Comparison of ENCODE assay signal across 1 cellular context in the genomic region with DNA sequence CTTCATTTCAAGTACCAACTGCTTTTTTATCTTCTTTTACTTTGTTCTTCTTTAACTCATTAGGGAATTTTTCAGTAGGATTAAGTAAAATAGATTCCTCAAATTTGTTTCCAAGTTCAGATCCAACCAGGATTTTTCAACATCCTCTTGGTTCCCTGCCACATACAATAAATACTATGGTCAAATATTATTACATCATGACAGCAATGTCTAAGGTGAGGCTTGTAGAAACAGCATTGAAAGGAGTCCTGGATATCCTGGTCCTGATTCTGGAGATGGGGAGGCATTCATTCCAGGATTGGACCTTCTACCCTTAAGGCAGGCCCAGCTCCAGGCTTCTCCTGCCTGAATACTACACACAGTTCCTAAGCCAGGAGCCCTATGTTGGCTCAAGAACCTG.
TF ChIP-seq lines count a peak whose summit lies in the region.

No MANE protein-coding gene starts in this region.

TF ChIP-seq in A549, 52 proteins besides CTCF, POLR2A, EP300 and RAD21:
- TF ChIP-seq HOXB13 (CRISPR knock-in tag; IDR thresholded peaks at IDR 0.05; ENCODE audit: low read depth): no peak
- TF ChIP-seq ATOH8 (CRISPR knock-in tag; IDR thresholded peaks at IDR 0.05; ENCODE audit: low read depth): no peak
- TF ChIP-seq HOXA7 (CRISPR knock-in tag; IDR thresholded peaks at IDR 0.05): no peak
- TF ChIP-seq FOSB (CRISPR knock-in tag; IDR thresholded peaks at IDR 0.05): no peak
- TF ChIP-seq GATA3 (IDR thresholded peaks at IDR 0.05; ENCODE audit: borderline replicate concordance): no peak
- no peak for TF ChIP-seq TP53 (CRISPR knock-in tag; IDR thresholded peaks at IDR 0.05)
- TF ChIP-seq CHD4 (IDR thresholded peaks at IDR 0.05; ENCODE audit: borderline replicate concordance): no peak
- no peak for TF ChIP-seq CBX2 (IDR thresholded peaks at IDR 0.05; ENCODE audit: borderline replicate concordance, low read depth)
- no peak for TF ChIP-seq MYC (IDR thresholded peaks at IDR 0.05; ENCODE audit: borderline replicate concordance, low read length)
- TF ChIP-seq MAFK (IDR thresholded peaks at IDR 0.05; ENCODE audit: partially characterized antibody): no peak
- no peak for TF ChIP-seq HMGXB4 (CRISPR knock-in tag; IDR thresholded peaks at IDR 0.05; ENCODE audit: borderline replicate concordance)
- TF ChIP-seq POLR2AphosphoS2 (conservative IDR thresholded peaks at IDR 0.05; ENCODE audit: low read length): no peak
- no peak for TF ChIP-seq ZSCAN20 (CRISPR knock-in tag; IDR thresholded peaks at IDR 0.05)
- no peak for TF ChIP-seq USF2 (IDR thresholded peaks at IDR 0.05)
- TF ChIP-seq NPAS2 (CRISPR knock-in tag; IDR thresholded peaks at IDR 0.05; ENCODE audit: borderline replicate concordance): no peak
- no peak for TF ChIP-seq RFX5 (IDR thresholded peaks at IDR 0.05)
- TF ChIP-seq NFE2L2 (conservative IDR thresholded peaks at IDR 0.05; ENCODE audit: low read length): no peak
